ENCODE assay signal across 7 cellular contexts in genomic region chr15:30697315-30697685, GRCh38.
DNase-seq lines count a peak whose midpoint lies in the region; ATAC-seq lines count a peak whose summit lies in the region.
"Not testable (repeated sequence)": the region's sequence is repeated elsewhere in the genome, so short reads cannot be mapped to it uniquely, and the experiment has no call there.

No MANE protein-coding gene starts in this region.

- ATAC-seq in GM18520 (IDR thresholded peaks at IDR 0.05; ENCODE audit: unreplicated experiment) (peak; percentile 59), GM19438 (IDR thresholded peaks at IDR 0.05; ENCODE audit: low read depth, unreplicated experiment) (peak; percentile 63), GM21737 (IDR thresholded peaks at IDR 0.05; ENCODE audit: unreplicated experiment) (peak; percentile 60), HG02970 (IDR thresholded peaks at IDR 0.05; ENCODE audit: low FRiP score, unreplicated experiment) (peak; percentile 48), HG03342 (IDR thresholded peaks at IDR 0.05; ENCODE audit: unreplicated experiment) (peak; percentile 54)
- peak; percentile 87 for ATAC-seq in activated naive CD8-positive, alpha-beta T cell treated with anti-CD3 and anti-CD28 coated beads, Interleukin-2, amount 10 ng/mL, durations not matched to agents 7 days and 5 days (ENCODE audit: low read depth)

- POLR2A ChIA-PET in activated naive CD8-positive, alpha-beta T cell treated with anti-CD3 and anti-CD28 coated beads, Interleukin-2, amount 10 ng/mL, durations not matched to agents 7 days and 5 days (lab: Charles Lee) = not testable (repeated sequence)

- not testable (repeated sequence) for H3K27me3 Mint-ChIP-seq in activated naive CD8-positive, alpha-beta T cell treated with anti-CD3 and anti-CD28 coated beads, Interleukin-2, amount 10 ng/mL, durations not matched to agents 7 days and 5 days

- DNase-seq in MV-4-11 (lab: John Stamatoyannopoulos, UW) = peak; percentile 16
- not testable (repeated sequence) for DNase-seq in activated naive CD8-positive, alpha-beta T cell treated with anti-CD3 and anti-CD28 coated beads, Interleukin-2, amount 10 ng/mL, durations not matched to agents 7 days and 5 days

- not testable (repeated sequence) for H3K9me3 Mint-ChIP-seq in activated naive CD8-positive, alpha-beta T cell treated with anti-CD3 and anti-CD28 coated beads, Interleukin-2, amount 10 ng/mL, durations not matched to agents 7 days and 5 days

- H3K4me1 Mint-ChIP-seq in activated naive CD8-positive, alpha-beta T cell treated with anti-CD3 and anti-CD28 coated beads, Interleukin-2, amount 10 ng/mL, durations not matched to agents 7 days and 5 days = not testable (repeated sequence)

- H3K4me3 Mint-ChIP-seq in activated naive CD8-positive, alpha-beta T cell treated with anti-CD3 and anti-CD28 coated beads, Interleukin-2, amount 10 ng/mL, durations not matched to agents 7 days and 5 days = not testable (repeated sequence)

- H3K36me3 Mint-ChIP-seq in activated naive CD8-positive, alpha-beta T cell treated with anti-CD3 and anti-CD28 coated beads, Interleukin-2, amount 10 ng/mL, durations not matched to agents 7 days and 5 days = not testable (repeated sequence)

- not testable (repeated sequence) for H3K27ac Mint-ChIP-seq in activated naive CD8-positive, alpha-beta T cell treated with anti-CD3 and anti-CD28 coated beads, Interleukin-2, amount 10 ng/mL, durations not matched to agents 7 days and 5 days
